Comparison of ENCODE assay signal across 10 cellular contexts in genomic region chr17:80152057-80152831, GRCh38. TPM values are rescaled to one million over a fixed set of nuclear protein-coding genes. Genes with fewer than 3 reads are reported as not detected.
A peak's percentile ranks its signal among the peaks of the same experiment; 100 is the strongest.
DNase-seq lines count a peak whose midpoint lies in the region; FAIRE-seq and TF ChIP-seq lines count a peak whose summit lies in the region.
"Had no signal": no experiment of that assay in that cellular context is flagged by ENCODE, and none has a peak within 500 bp of the region (broad histone marks: within the 10 kb centered on the region; RNA-seq: fewer than 3 reads in every experiment).

No MANE protein-coding gene starts in this region.

- H3K27ac ChIP-seq in HL-60 (replicated peaks) (peak overlapping the region; percentile 68), caudate nucleus (ENCODE audit: low read depth, low read length) (peak overlapping the region; percentile 74), thyroid gland (no peak overlapping the region)

- 80 to 82% methylated on average over 13 of the region's 13 CpGs for WGBS in thyroid gland, 2 donors

- H3K27me3 ChIP-seq in HL-60 (ENCODE audit: insufficient read depth, poor library complexity, severe bottlenecking) (no peaks in the 10 kb centered on the region), thyroid gland (no peaks in the 10 kb centered on the region)
- H3K27me3 ChIP-seq: left lung had no signal

- no peaks in the 10 kb centered on the region for H3K36me3 ChIP-seq in thyroid gland
- H3K36me3 ChIP-seq: left lung had no signal

- no peak overlapping the region for H3K4me3 ChIP-seq in HL-60 (replicated peaks; ENCODE audit: insufficient read depth, low read length)
- no peak overlapping the region for H3K4me3 ChIP-seq in skeletal muscle cell (ENCODE audit: low read depth, low read length)
- H3K4me3 ChIP-seq in thyroid gland (replicated peaks in 1 of 3), result no peak overlapping the region
- H3K4me3 ChIP-seq: left lung had no signal

- intact Hi-C loops in thyroid gland (cut with DNase I), result no loop called here
- intact Hi-C loops in posterior cingulate gyrus (cut with DNase I), result loop anchor here (5.0 kb wide), 1 partner anchor 70 kb away; the partner anchor contains the start of genes SGSH and SLC26A11

- peaks cover 5 to 7% of the 10 kb centered on the region in 2 donors for H3K4me1 ChIP-seq in thyroid gland

- no peak for FAIRE-seq in GM12892 (lab: Jason Lieb, UNC)

- DNase-seq in HL-60 (ENCODE audit: low read depth in 1 of 2, low spot score in 1 of 2) (peak in 1 of 2 experiments; percentile 92), RPMI7951 (ENCODE audit: low read depth) (peak; percentile 15), caudate nucleus (lab: John Stamatoyannopoulos, UW) (no peak), skeletal muscle cell (ENCODE audit: low read depth) (peak; percentile 73), GM12892 (ENCODE audit: insufficient read length) (no peak), thyroid gland (no peak), posterior cingulate gyrus (no peak)
- DNase-seq: activated CD4-positive, CD25-positive, alpha-beta regulatory T cell treated with anti-CD3 and anti-CD28 coated beads, Interleukin-2, amount 50 U/mL, for 72 hours; left lung; NCI-H1092 treated with DMSO at 0.1 percent for 48 hours had no signal

- no peaks in the 10 kb centered on the region for H3K9me3 ChIP-seq in thyroid gland

- TF ChIP-seq POLR2A in GM12892 (IDR thresholded peaks at IDR 0.05; ENCODE audit: low read depth, low read length) (no peak), thyroid gland (IDR thresholded peaks at IDR 0.05) (no peak)

- no peak for TF ChIP-seq CTCF in HL-60 (IDR thresholded peaks at IDR 0.05; ENCODE audit: insufficient read depth, low read length)
- no peak for TF ChIP-seq CTCF in thyroid gland (IDR thresholded peaks at IDR 0.05)

RNA-seq across cellular contexts. Expression of gene EIF4A3, which starts 5.3 kb away (rescaled TPM):
- total RNA-seq in RPMI7951 (2014; rRNA removed; shearing (Covaris generic)), result 99.4 and 104 TPM in 2 replicates
- polyA plus RNA-seq in GM12892 (2012; ENCODE audit: missing spikeins), result 114 TPM
- 10 to 100 TPM; 42.9 to 79.8 (median 47.4) TPM for total RNA-seq in thyroid gland

RNA-seq across cellular contexts. Expression of gene CARD14, which starts 17.6 kb away (rescaled TPM):
- 0.20 TPM in 1 of 2 replicates, not detected in the other for total RNA-seq in RPMI7951 (2014; rRNA removed; shearing (Covaris generic))
- polyA plus RNA-seq in GM12892 (2012; ENCODE audit: missing spikeins), result 0.21 TPM
- 1 to 10 TPM in 1 of 4 donors, under 1 TPM in 1, not detected in 2; 0.34 to 3.9 TPM for total RNA-seq in thyroid gland

RNA-seq across cellular contexts. Expression of gene GAA, which starts 50.9 kb away (rescaled TPM):
- 10.3 and 11.7 TPM in 2 replicates for total RNA-seq in RPMI7951 (2014; rRNA removed; shearing (Covaris generic))
- polyA plus RNA-seq in GM12892 (2012; ENCODE audit: missing spikeins), result 8.3 TPM
- 100 to 1,000 TPM in 1 of 4 donors, 10 to 100 TPM in 3; 42.1 to 131 (median 83.2) TPM for total RNA-seq in thyroid gland

Comparison
In these comparisons a context has a peak if more than half of its experiments do, and no peak if none do; other contexts are left out.
1. DNase-seq: peak in RPMI7951 (single experiment) and skeletal muscle cell (single experiment); none in caudate nucleus (0 of 61), GM12892 (single experiment), thyroid gland (0 of 2) and posterior cingulate gyrus (0 of 10).
2. H3K27ac ChIP-seq: peak in HL-60 (single experiment) and caudate nucleus (single experiment); none in thyroid gland (0 of 3).